In genomic region chr16:58236831-58237230, GRCh38 we compare ENCODE assay signal across 12 cellular contexts. TPM values are rescaled to one million over a fixed set of nuclear protein-coding genes. Genes with fewer than 3 reads are reported as not detected.
DNase-seq lines count a peak whose midpoint lies in the region; ATAC-seq, FAIRE-seq and TF ChIP-seq lines count a peak whose summit lies in the region.
"Had no signal": no experiment of that assay in that cellular context is flagged by ENCODE, and none has a peak within 500 bp of the region (broad histone marks: within the 10 kb centered on the region; RNA-seq: fewer than 3 reads in every experiment).

No MANE protein-coding gene starts in this region.

- BruUV-seq in Caco-2 (replicated peaks; lab: Mats Ljungman, UMichigan) = no TSS peak
- no TSS peak for BruUV-seq in HepG2 (replicated peaks; lab: Mats Ljungman, UMichigan)

- H3K27me3 Mint-ChIP-seq in Caco-2 (ENCODE audit: insufficient read depth, unreplicated experiment) = peaks cover 15% of the 10 kb centered on the region
- peaks cover 42% of the 10 kb centered on the region for H3K27me3 Mint-ChIP-seq in HFFc6 (ENCODE audit: insufficient read depth)
- peaks cover 45% of the 10 kb centered on the region for H3K27me3 Mint-ChIP-seq in activated CD8-positive, alpha-beta T cell treated with anti-CD3 and anti-CD28 coated beads, Interleukin-2, amount 10 ng/mL, durations not matched to agents 7 days and 5 days (ENCODE audit: low read depth)
- peaks cover 32% of the 10 kb centered on the region for H3K27me3 Mint-ChIP-seq in activated T-cell treated with anti-CD3 and anti-CD28 coated beads, Interleukin-2, amount 50 U/mL, for 24 hours

- intact Hi-C loops in Caco-2 (cut with micrococcal nuclease; ENCODE audit: unreplicated experiment) (loop anchor here (1.0 to 5.0 kb wide), 2 partner anchors 12 to 40 kb away; partner anchors contain the start of gene CSNK2A2), HepG2 (cut with micrococcal nuclease; ENCODE audit: unreplicated experiment) (no loop called here), kidney (cut with DNase I) (no loop called here)

- no peak for TF ChIP-seq CTCF in Caco-2 (IDR thresholded peaks at IDR 0.05; ENCODE audit: insufficient read depth in 1 of 2, low read depth in 1 of 2, low read length in 1 of 2, severe bottlenecking in 1 of 2, unreplicated experiment in 1 of 2)
- TF ChIP-seq CTCF in HFFc6 (IDR thresholded peaks at IDR 0.05) = no peak
- no peak for TF ChIP-seq CTCF in HepG2 (CRISPR knock-in tag; IDR thresholded peaks at IDR 0.05)
- no peak for TF ChIP-seq CTCF in kidney (IDR thresholded peaks at IDR 0.05; ENCODE audit: borderline replicate concordance, extremely low read depth, insufficient read depth)

- no peaks in the 10 kb centered on the region for H3K36me3 Mint-ChIP-seq in Caco-2 (ENCODE audit: insufficient read depth, unreplicated experiment)
- H3K36me3 Mint-ChIP-seq in HFFc6 (ENCODE audit: low read depth) = no peaks in the 10 kb centered on the region
- H3K36me3 Mint-ChIP-seq in activated CD8-positive, alpha-beta T cell treated with anti-CD3 and anti-CD28 coated beads, Interleukin-2, amount 10 ng/mL, durations not matched to agents 7 days and 5 days (ENCODE audit: low read depth) = no peaks in the 10 kb centered on the region
- H3K36me3 Mint-ChIP-seq in activated T-cell treated with anti-CD3 and anti-CD28 coated beads, Interleukin-2, amount 50 U/mL, for 24 hours (ENCODE audit: low read depth) = no peaks in the 10 kb centered on the region

- H3K9me3 ChIP-seq in Caco-2 = no peaks in the 10 kb centered on the region
- no peaks in the 10 kb centered on the region for H3K9me3 ChIP-seq in HepG2 (ENCODE audit: low read length)
- no peaks in the 10 kb centered on the region for H3K9me3 ChIP-seq in kidney (ENCODE audit: control insufficient read depth in 1 of 2, low read length in 2 of 2)
- H3K9me3 ChIP-seq: suprapubic skin had no signal

- CTCF ChIA-PET in Caco-2 (lab: Charles Lee) (no interaction called here), HepG2 (lab: Yijun Ruan, JAX; ENCODE audit: low intra/inter-chr PET ratio, low total read pairs) (no interaction called here)
- CTCF ChIA-PET in activated CD8-positive, alpha-beta T cell treated with anti-CD3 and anti-CD28 coated beads, Interleukin-2, amount 10 ng/mL, durations not matched to agents 7 days and 5 days (lab: Charles Lee) = no interaction called here

- POLR2A ChIA-PET in Caco-2 (lab: Charles Lee) = no interaction called here
- POLR2A ChIA-PET in activated CD8-positive, alpha-beta T cell treated with anti-CD3 and anti-CD28 coated beads, Interleukin-2, amount 10 ng/mL, durations not matched to agents 7 days and 5 days (lab: Charles Lee) = no interaction called here
- POLR2A ChIA-PET in HepG2 (lab: Yijun Ruan, JAX) = no interaction called here

- no peaks in the 10 kb centered on the region for H3K79me2 ChIP-seq in HepG2 (ENCODE audit: insufficient read depth, low read length)

- TF ChIP-seq EP300 in HepG2 (IDR thresholded peaks at IDR 0.05; ENCODE audit: low read depth in 2 of 2, low read length in 2 of 2) (no peak), HepG2 (CRISPR knock-in tag; IDR thresholded peaks at IDR 0.05; ENCODE audit: borderline replicate concordance) (no peak)

- ATAC-seq in activated CD8-positive, alpha-beta T cell treated with anti-CD3 and anti-CD28 coated beads, Interleukin-2, amount 10 ng/mL, durations not matched to agents 7 days and 5 days = peak; percentile 14
- ATAC-seq in HepG2 (peak; percentile 36), GM18873 (IDR thresholded peaks at IDR 0.05; ENCODE audit: low FRiP score, unreplicated experiment) (no peak)

- H3K36me3 ChIP-seq in Caco-2 (ENCODE audit: control insufficient read depth, insufficient read depth, low read length) = no peaks in the 10 kb centered on the region
- no peaks in the 10 kb centered on the region for H3K36me3 ChIP-seq in HepG2 (replicated peaks in 1 of 2; ENCODE audit: control insufficient read depth in 1 of 2, insufficient read depth in 2 of 2, low read length in 2 of 2)
- H3K36me3 ChIP-seq in kidney (ENCODE audit: control insufficient read depth in 1 of 2, insufficient read depth in 2 of 2, low read length in 2 of 2) = no peaks in the 10 kb centered on the region
- H3K36me3 ChIP-seq: suprapubic skin had no signal

- no peak for TF ChIP-seq POLR2A in HepG2 (IDR thresholded peaks at IDR 0.05; ENCODE audit: insufficient read depth in 1 of 2, low read depth in 2 of 2, low read length in 2 of 2)

- H3K4me3 Mint-ChIP-seq in Caco-2 (ENCODE audit: unreplicated experiment) (peak overlapping the region; percentile 91), HFFc6 (peak overlapping the region; percentile 85)
- H3K4me3 Mint-ChIP-seq in activated CD8-positive, alpha-beta T cell treated with anti-CD3 and anti-CD28 coated beads, Interleukin-2, amount 10 ng/mL, durations not matched to agents 7 days and 5 days = no peak overlapping the region
- no peak overlapping the region for H3K4me3 Mint-ChIP-seq in activated T-cell treated with anti-CD3 and anti-CD28 coated beads, Interleukin-2, amount 50 U/mL, for 24 hours

- H3K27ac ChIP-seq in HepG2 (ENCODE audit: extremely low read length, insufficient read depth, low read length) (no peak overlapping the region), kidney (ENCODE audit: low read depth in 2 of 2, low read length in 2 of 2) (no peak overlapping the region)
- H3K27ac ChIP-seq: suprapubic skin had no signal

- H3K27me3 ChIP-seq in Caco-2 (replicated peaks; ENCODE audit: control insufficient read depth, insufficient read depth, low read length) (no peaks in the 10 kb centered on the region), HepG2 (ENCODE audit: control insufficient read depth in 1 of 2, insufficient read depth in 2 of 2, low read length in 2 of 2) (no peaks in the 10 kb centered on the region; a peak in 2 of 5 replicates)
- H3K27me3 ChIP-seq: suprapubic skin had no signal

- H3K4me3 ChIP-seq in Caco-2 (ENCODE audit: low read depth, low read length) (no peak overlapping the region), HepG2 (replicated peaks in 1 of 3; ENCODE audit: insufficient read depth in 1 of 3, low read depth in 2 of 3, low read length in 3 of 3) (no peak overlapping the region), kidney (ENCODE audit: low read length in 2 of 2) (peak overlapping the region in 1 of 2 donors; percentile 62)

- H3K4me1 Mint-ChIP-seq in Caco-2 (ENCODE audit: low read depth, unreplicated experiment) = peaks cover 14% of the 10 kb centered on the region
- peaks cover 12% of the 10 kb centered on the region for H3K4me1 Mint-ChIP-seq in HFFc6 (ENCODE audit: low read depth)
- H3K4me1 Mint-ChIP-seq in activated CD8-positive, alpha-beta T cell treated with anti-CD3 and anti-CD28 coated beads, Interleukin-2, amount 10 ng/mL, durations not matched to agents 7 days and 5 days (ENCODE audit: low read depth) = peaks cover 13% of the 10 kb centered on the region
- peaks cover 12% of the 10 kb centered on the region for H3K4me1 Mint-ChIP-seq in activated T-cell treated with anti-CD3 and anti-CD28 coated beads, Interleukin-2, amount 50 U/mL, for 24 hours (ENCODE audit: low read depth)

- FAIRE-seq in HepG2 (lab: Jason Lieb, UNC) = no peak
- FAIRE-seq in kidney (lab: Jason Lieb, UNC) = no peak

- DNase-seq in Caco-2 (no peak), HFFc6 (no peak), HepG2 (ENCODE audit: low spot score) (no peak), kidney (no peak), superior temporal gyrus (ENCODE audit: extremely low spot score) (no peak)
- no peak for DNase-seq in activated CD8-positive, alpha-beta T cell treated with anti-CD3 and anti-CD28 coated beads, Interleukin-2, amount 10 ng/mL, durations not matched to agents 7 days and 5 days
- DNase-seq in activated T-cell treated with anti-CD3 and anti-CD28 coated beads, Interleukin-2, amount 50 U/mL, for 24 hours = no peak

- H3K27ac Mint-ChIP-seq in Caco-2 (ENCODE audit: unreplicated experiment) = no peak overlapping the region
- H3K27ac Mint-ChIP-seq in HFFc6 = no peak overlapping the region
- H3K27ac Mint-ChIP-seq in activated CD8-positive, alpha-beta T cell treated with anti-CD3 and anti-CD28 coated beads, Interleukin-2, amount 10 ng/mL, durations not matched to agents 7 days and 5 days = no peak overlapping the region
- H3K27ac Mint-ChIP-seq in activated T-cell treated with anti-CD3 and anti-CD28 coated beads, Interleukin-2, amount 50 U/mL, for 24 hours = no peak overlapping the region
- H3K27ac Mint-ChIP-seq: activated T-helper 2 cell treated with anti-CD3 and anti-CD28 coated beads, Interferon-gamma antibody, Interleukin-2, Interleukin-4, amounts not matched to agents 10 μg/mL and 5 μg/mL and 100 μg/mL, durations not matched to agents 14 hours and 24 hours and 36 hours had no signal

- peak overlapping the region; percentile 32 for H2AFZ ChIP-seq in HepG2 (ENCODE audit: low read length)

- 1% methylated on average over 5 of the region's 5 CpGs for WGBS in HepG2 (ENCODE audit: low lambda C conversion rate)

- peak overlapping the region; percentile 80; the same call in 1 of the 2 replicates for H3K4me2 ChIP-seq in HepG2 (ENCODE audit: low read depth, low read length)

- TF ChIP-seq RAD21 in HepG2 (CRISPR knock-in tag; IDR thresholded peaks at IDR 0.05) = no peak

- H3K9ac ChIP-seq in HepG2 (ENCODE audit: insufficient read depth, low read depth, low read length) (no peak overlapping the region), kidney (ENCODE audit: low read length in 2 of 2) (no peak overlapping the region)

- H3K4me1 ChIP-seq in Caco-2 (peaks cover 2% of the 10 kb centered on the region; the same call in 1 of the 2 replicates), HepG2 (ENCODE audit: insufficient read depth, low read length) (peaks cover 14% of the 10 kb centered on the region), kidney (ENCODE audit: control insufficient read depth in 1 of 2, insufficient read depth in 1 of 2, low read depth in 1 of 2, low read length in 2 of 2) (no peaks in the 10 kb centered on the region)
- H3K4me1 ChIP-seq: suprapubic skin had no signal

- in situ Hi-C loops in HepG2 (cut with HindIII; ENCODE audit: extremely low pct_ligation_motif_present, low pct_unique_long_range_greater_than_20kb) = no loop called here

- no peaks in the 10 kb centered on the region for H4K20me1 ChIP-seq in HepG2 (ENCODE audit: insufficient read depth, low read length)

- H3K9me3 Mint-ChIP-seq in Caco-2 (ENCODE audit: unreplicated experiment) (no peaks in the 10 kb centered on the region), HFFc6 (no peaks in the 10 kb centered on the region)
- no peaks in the 10 kb centered on the region for H3K9me3 Mint-ChIP-seq in activated CD8-positive, alpha-beta T cell treated with anti-CD3 and anti-CD28 coated beads, Interleukin-2, amount 10 ng/mL, durations not matched to agents 7 days and 5 days (ENCODE audit: insufficient read depth)
- no peaks in the 10 kb centered on the region for H3K9me3 Mint-ChIP-seq in activated T-cell treated with anti-CD3 and anti-CD28 coated beads, Interleukin-2, amount 50 U/mL, for 24 hours
- H3K9me3 Mint-ChIP-seq: activated T-helper 2 cell treated with anti-CD3 and anti-CD28 coated beads, Interferon-gamma antibody, Interleukin-2, Interleukin-4, amounts not matched to agents 10 μg/mL and 5 μg/mL and 100 μg/mL, durations not matched to agents 14 hours and 24 hours and 36 hours had no signal

RNA-seq across cellular contexts. Expression of gene CSNK2A2, which starts 38.9 kb away (rescaled TPM):
- total RNA-seq in Caco-2 (2022) (165 and 181 TPM in 2 replicates), HepG2 (2016; rRNA removed; fragmentation: Illumina TruSeq; extraction: Trizol) (46.4 and 75.8 TPM in 2 replicates), kidney (55.3 TPM)
- total RNA-seq in HFFc6 (2021; fragmentation: NEBNext Ultra II Directional; extraction: Animal tissue kit (Norgen Biotek cat#: 25700)) = 10 to 100 TPM; 57.7 to 66.8 (median 61.2) TPM
- total RNA-seq in activated CD8-positive, alpha-beta T cell treated with anti-CD3 and anti-CD28 coated beads, Interleukin-2, amount 10 ng/mL, durations not matched to agents 7 days and 5 days = 10 to 100 TPM; 62.2 to 67.1 TPM
- 7.9 and 10.0 TPM in 2 replicates for total RNA-seq in HepG2 (2016; cell fraction: cytosol; rRNA removed; fragmentation: Illumina TruSeq; extraction: Trizol; ENCODE audit: low read depth)
- total RNA-seq in HepG2 (2016; cell fraction: insoluble cytoplasmic fraction; rRNA removed; fragmentation: Illumina TruSeq; extraction: Trizol) = 45.9 and 69.7 TPM in 2 replicates
- total RNA-seq in HepG2 (2016; cell fraction: membrane; rRNA removed; fragmentation: Illumina TruSeq; extraction: Trizol) = 48.2 and 51.0 TPM in 2 replicates
- total RNA-seq in HepG2 (2016; cell fraction: nucleus; rRNA removed; fragmentation: Illumina TruSeq; extraction: Trizol) = 55.1 and 62.2 TPM in 2 replicates
- polyA plus RNA-seq in HepG2 (2011; rRNA removed) (48.0 and 56.9 TPM in 2 replicates), kidney (ENCODE audit: insufficient read depth, low read depth, low replicate concordance) (26.7 TPM)
- 41.5 and 54.0 TPM in 2 replicates for polyA plus RNA-seq in HepG2 (2011; cell fraction: cytosol; rRNA removed)
- polyA plus RNA-seq in HepG2 (2011; cell fraction: nucleus; rRNA removed) = 27.7 and 32.7 TPM in 2 replicates
- polyA plus RNA-seq in HepG2 (2012) = 83.1 and 84.5 TPM in 2 replicates
- 16.6 and 17.4 TPM in 2 replicates for polyA plus RNA-seq in HepG2 (2016; cell fraction: cytosol; fragmentation: Illumina TruSeq; extraction: Trizol; ENCODE audit: low read depth)
- polyA plus RNA-seq in HepG2 (2016; cell fraction: insoluble cytoplasmic fraction; fragmentation: Illumina TruSeq; extraction: Trizol; ENCODE audit: low read depth) = 76.7 and 84.0 TPM in 2 replicates
- polyA plus RNA-seq in HepG2 (2016; cell fraction: membrane; fragmentation: Illumina TruSeq; extraction: Trizol; ENCODE audit: low read depth) = 43.1 and 47.3 TPM in 2 replicates
- 77.0 and 77.7 TPM in 2 replicates for polyA plus RNA-seq in HepG2 (2016; cell fraction: nucleus; fragmentation: Illumina TruSeq; extraction: Trizol; ENCODE audit: insufficient read depth, low read depth)
- polyA minus RNA-seq in HepG2 (2011; rRNA and poly(A)+ RNA removed; ENCODE audit: low replicate concordance) = 80.3 and 103 TPM in 2 replicates
- 85.8 and 89.6 TPM in 2 replicates for polyA minus RNA-seq in HepG2 (2011; cell fraction: cytosol; rRNA and poly(A)+ RNA removed)
- 57.7 and 65.4 TPM in 2 replicates for polyA minus RNA-seq in HepG2 (2011; cell fraction: nucleus; rRNA and poly(A)+ RNA removed)

RNA-seq across cellular contexts. Expression of gene PRSS54, which starts 58.0 kb away (rescaled TPM):
- total RNA-seq in Caco-2 (2022) = not detected in 2 replicates
- total RNA-seq in HFFc6 (2021; fragmentation: NEBNext Ultra II Directional; extraction: Animal tissue kit (Norgen Biotek cat#: 25700)) = not detected
- total RNA-seq in activated CD8-positive, alpha-beta T cell treated with anti-CD3 and anti-CD28 coated beads, Interleukin-2, amount 10 ng/mL, durations not matched to agents 7 days and 5 days = not detected
- not detected in 2 replicates for total RNA-seq in HepG2 (2016; rRNA removed; fragmentation: Illumina TruSeq; extraction: Trizol)
- total RNA-seq in HepG2 (2016; cell fraction: cytosol; rRNA removed; fragmentation: Illumina TruSeq; extraction: Trizol; ENCODE audit: low read depth) = not detected in 2 replicates
- not detected in 2 replicates for total RNA-seq in HepG2 (2016; cell fraction: insoluble cytoplasmic fraction; rRNA removed; fragmentation: Illumina TruSeq; extraction: Trizol)
- total RNA-seq in HepG2 (2016; cell fraction: membrane; rRNA removed; fragmentation: Illumina TruSeq; extraction: Trizol) = not detected in 2 replicates
- not detected in 2 replicates for total RNA-seq in HepG2 (2016; cell fraction: nucleus; rRNA removed; fragmentation: Illumina TruSeq; extraction: Trizol)
- polyA plus RNA-seq in HepG2 (2011; rRNA removed) = not detected in 2 replicates
- polyA plus RNA-seq in HepG2 (2011; cell fraction: cytosol; rRNA removed) = not detected in 2 replicates
- polyA plus RNA-seq in HepG2 (2011; cell fraction: nucleus; rRNA removed) = not detected in 2 replicates
- not detected in 2 replicates for polyA plus RNA-seq in HepG2 (2012)
- not detected in 2 replicates for polyA plus RNA-seq in HepG2 (2016; cell fraction: cytosol; fragmentation: Illumina TruSeq; extraction: Trizol; ENCODE audit: low read depth)
- not detected in 2 replicates for polyA plus RNA-seq in HepG2 (2016; cell fraction: insoluble cytoplasmic fraction; fragmentation: Illumina TruSeq; extraction: Trizol; ENCODE audit: low read depth)
- polyA plus RNA-seq in HepG2 (2016; cell fraction: membrane; fragmentation: Illumina TruSeq; extraction: Trizol; ENCODE audit: low read depth) = not detected in 2 replicates
- not detected in 2 replicates for polyA plus RNA-seq in HepG2 (2016; cell fraction: nucleus; fragmentation: Illumina TruSeq; extraction: Trizol; ENCODE audit: insufficient read depth, low read depth)
- not detected in 2 replicates for polyA minus RNA-seq in HepG2 (2011; rRNA and poly(A)+ RNA removed; ENCODE audit: low replicate concordance)
- polyA minus RNA-seq in HepG2 (2011; cell fraction: cytosol; rRNA and poly(A)+ RNA removed) = not detected in 2 replicates
- not detected in 2 replicates for polyA minus RNA-seq in HepG2 (2011; cell fraction: nucleus; rRNA and poly(A)+ RNA removed)
- total RNA-seq in kidney = not detected
- not detected for polyA plus RNA-seq in kidney (ENCODE audit: insufficient read depth, low read depth, low replicate concordance)
- total RNA-seq: activated T-helper 2 cell treated with anti-CD3 and anti-CD28 coated beads, Interferon-gamma antibody, Interleukin-2, Interleukin-4, amounts not matched to agents 10 μg/mL and 5 μg/mL and 100 μg/mL, durations not matched to agents 14 hours and 24 hours and 36 hours; dermis microvascular lymphatic vessel endothelial cell; omental fat pad; suprapubic skin had no signal

Comparison
In these comparisons a context has a peak if more than half of its experiments do, and no peak if none do; other contexts are left out.
1. H3K4me3 Mint-ChIP-seq: peak in Caco-2 (single experiment) and HFFc6 (single experiment); none in activated CD8-positive, alpha-beta T cell treated with anti-CD3 and anti-CD28 coated beads, Interleukin-2, amount 10 ng/mL, durations not matched to agents 7 days and 5 days (single experiment) and activated T-cell treated with anti-CD3 and anti-CD28 coated beads, Interleukin-2, amount 50 U/mL, for 24 hours (single experiment).